In the genomic region with DNA sequence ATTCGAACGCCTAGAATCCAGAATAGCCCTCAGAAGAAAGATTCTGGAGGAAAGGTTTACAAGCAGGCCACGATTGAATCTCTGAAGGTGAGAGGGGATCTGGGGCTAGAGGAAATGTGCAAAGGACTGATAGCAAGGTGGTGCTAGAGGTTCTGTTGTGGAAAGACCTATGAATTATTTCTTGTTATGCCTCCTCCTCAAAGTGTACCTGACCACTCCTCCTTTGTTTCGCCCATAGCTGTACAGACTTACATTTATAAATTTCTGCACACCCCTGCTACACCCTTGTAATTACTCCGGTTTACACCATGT, we compare ENCODE assay signal across 1 cellular context.
TF ChIP-seq lines count a peak whose summit lies in the region.

No MANE protein-coding gene starts in this region.

TF ChIP-seq in K562, 482 proteins besides CTCF, POLR2A, EP300 and RAD21 (continued from another document and continues in another):
- TF ChIP-seq NCOA1 (IDR thresholded peaks at IDR 0.05; ENCODE audit: low read depth) (peak; percentile 25; the same call in 1 of the 2 replicates), ZNF431 (CRISPR knock-in tag; IDR thresholded peaks at IDR 0.05) (no peak), SMARCC2 (IDR thresholded peaks at IDR 0.05; ENCODE audit: low read depth) (no peak), RBM34 (IDR thresholded peaks at IDR 0.05; ENCODE audit: borderline replicate concordance, insufficient read depth, low read length) (no peak), ELF4 (CRISPR knock-in tag; IDR thresholded peaks at IDR 0.05) (no peak), EHMT2 (IDR thresholded peaks at IDR 0.05) (no peak), HDAC1 (IDR thresholded peaks at IDR 0.05) (peak in 1 of 2 experiments; percentile 67; a peak in 2 of 4 replicates), ZNF311 (CRISPR knock-in tag; IDR thresholded peaks at IDR 0.05) (no peak), RFX1 (IDR thresholded peaks at IDR 0.05) (no peak), ZBTB1 (CRISPR knock-in tag; IDR thresholded peaks at IDR 0.05; ENCODE audit: borderline replicate concordance, low read depth) (no peak), POU5F1 (IDR thresholded peaks at IDR 0.05; ENCODE audit: borderline replicate concordance, low read depth, low read length, partially characterized antibody) (no peak), SMAD3 (CRISPR knock-in tag; conservative IDR thresholded peaks at IDR 0.05) (no peak), NCOA6 (IDR thresholded peaks at IDR 0.05) (no peak), SRSF9 (IDR thresholded peaks at IDR 0.05; ENCODE audit: borderline replicate concordance, low read depth, low read length) (no peak), KDM5B (IDR thresholded peaks at IDR 0.05; ENCODE audit: insufficient replicate concordance, low read depth, low read length) (no peak), KAT8 (IDR thresholded peaks at IDR 0.05; ENCODE audit: low read depth) (no peak), BMI1 (IDR thresholded peaks at IDR 0.05; ENCODE audit: low read length) (no peak), NR1H2 (CRISPR knock-in tag; IDR thresholded peaks at IDR 0.05) (no peak), YBX1 (IDR thresholded peaks at IDR 0.05) (no peak), SAFB (IDR thresholded peaks at IDR 0.05; ENCODE audit: borderline replicate concordance, low read depth, low read length) (no peak), ZNF174 (CRISPR knock-in tag; IDR thresholded peaks at IDR 0.05) (no peak), CBFA2T3 (IDR thresholded peaks at IDR 0.05) (peak; percentile 88), NFIC (IDR thresholded peaks at IDR 0.05) (no peak), ZNF253 (CRISPR knock-in tag; conservative IDR thresholded peaks at IDR 0.05) (no peak), ZNF23 (CRISPR knock-in tag; IDR thresholded peaks at IDR 0.05) (no peak), TAF7 (tag; IDR thresholded peaks at IDR 0.05) (no peak), ZNF41 (CRISPR knock-in tag; conservative IDR thresholded peaks at IDR 0.05) (no peak), TOE1 (IDR thresholded peaks at IDR 0.05; ENCODE audit: borderline replicate concordance) (no peak), TOE1 (CRISPR knock-in tag; IDR thresholded peaks at IDR 0.05; ENCODE audit: borderline replicate concordance, low read depth) (no peak), STAT5B (CRISPR knock-in tag; IDR thresholded peaks at IDR 0.05) (no peak), NR2C2 (CRISPR knock-in tag; IDR thresholded peaks at IDR 0.05) (no peak), NR2C2 (tag; IDR thresholded peaks at IDR 0.05) (no peak), SMARCB1 (IDR thresholded peaks at IDR 0.05; ENCODE audit: insufficient read length, low read depth) (no peak)
- TF ChIP-seq, protein P1, sequence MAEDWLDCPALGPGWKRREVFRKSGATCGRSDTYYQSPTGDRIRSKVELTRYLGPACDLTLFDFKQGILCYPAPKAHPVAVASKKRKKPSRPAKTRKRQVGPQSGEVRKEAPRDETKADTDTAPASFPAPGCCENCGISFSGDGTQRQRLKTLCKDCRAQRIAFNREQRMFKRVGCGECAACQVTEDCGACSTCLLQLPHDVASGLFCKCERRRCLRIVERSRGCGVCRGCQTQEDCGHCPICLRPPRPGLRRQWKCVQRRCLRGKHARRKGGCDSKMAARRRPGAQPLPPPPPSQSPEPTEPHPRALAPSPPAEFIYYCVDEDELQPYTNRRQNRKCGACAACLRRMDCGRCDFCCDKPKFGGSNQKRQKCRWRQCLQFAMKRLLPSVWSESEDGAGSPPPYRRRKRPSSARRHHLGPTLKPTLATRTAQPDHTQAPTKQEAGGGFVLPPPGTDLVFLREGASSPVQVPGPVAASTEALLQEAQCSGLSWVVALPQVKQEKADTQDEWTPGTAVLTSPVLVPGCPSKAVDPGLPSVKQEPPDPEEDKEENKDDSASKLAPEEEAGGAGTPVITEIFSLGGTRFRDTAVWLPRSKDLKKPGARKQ (CRISPR knock-in tag; IDR thresholded peaks at IDR 0.05): no peak
- TF ChIP-seq, protein P2, sequence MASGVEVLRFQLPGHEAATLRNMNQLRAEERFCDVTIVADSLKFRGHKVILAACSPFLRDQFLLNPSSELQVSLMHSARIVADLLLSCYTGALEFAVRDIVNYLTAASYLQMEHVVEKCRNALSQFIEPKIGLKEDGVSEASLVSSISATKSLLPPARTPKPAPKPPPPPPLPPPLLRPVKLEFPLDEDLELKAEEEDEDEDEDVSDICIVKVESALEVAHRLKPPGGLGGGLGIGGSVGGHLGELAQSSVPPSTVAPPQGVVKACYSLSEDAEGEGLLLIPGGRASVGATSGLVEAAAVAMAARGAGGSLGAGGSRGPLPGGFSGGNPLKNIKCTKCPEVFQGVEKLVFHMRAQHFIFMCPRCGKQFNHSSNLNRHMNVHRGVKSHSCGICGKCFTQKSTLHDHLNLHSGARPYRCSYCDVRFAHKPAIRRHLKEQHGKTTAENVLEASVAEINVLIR (CRISPR knock-in tag; IDR thresholded peaks at IDR 0.05): no peak
- TF ChIP-seq, protein P3, sequence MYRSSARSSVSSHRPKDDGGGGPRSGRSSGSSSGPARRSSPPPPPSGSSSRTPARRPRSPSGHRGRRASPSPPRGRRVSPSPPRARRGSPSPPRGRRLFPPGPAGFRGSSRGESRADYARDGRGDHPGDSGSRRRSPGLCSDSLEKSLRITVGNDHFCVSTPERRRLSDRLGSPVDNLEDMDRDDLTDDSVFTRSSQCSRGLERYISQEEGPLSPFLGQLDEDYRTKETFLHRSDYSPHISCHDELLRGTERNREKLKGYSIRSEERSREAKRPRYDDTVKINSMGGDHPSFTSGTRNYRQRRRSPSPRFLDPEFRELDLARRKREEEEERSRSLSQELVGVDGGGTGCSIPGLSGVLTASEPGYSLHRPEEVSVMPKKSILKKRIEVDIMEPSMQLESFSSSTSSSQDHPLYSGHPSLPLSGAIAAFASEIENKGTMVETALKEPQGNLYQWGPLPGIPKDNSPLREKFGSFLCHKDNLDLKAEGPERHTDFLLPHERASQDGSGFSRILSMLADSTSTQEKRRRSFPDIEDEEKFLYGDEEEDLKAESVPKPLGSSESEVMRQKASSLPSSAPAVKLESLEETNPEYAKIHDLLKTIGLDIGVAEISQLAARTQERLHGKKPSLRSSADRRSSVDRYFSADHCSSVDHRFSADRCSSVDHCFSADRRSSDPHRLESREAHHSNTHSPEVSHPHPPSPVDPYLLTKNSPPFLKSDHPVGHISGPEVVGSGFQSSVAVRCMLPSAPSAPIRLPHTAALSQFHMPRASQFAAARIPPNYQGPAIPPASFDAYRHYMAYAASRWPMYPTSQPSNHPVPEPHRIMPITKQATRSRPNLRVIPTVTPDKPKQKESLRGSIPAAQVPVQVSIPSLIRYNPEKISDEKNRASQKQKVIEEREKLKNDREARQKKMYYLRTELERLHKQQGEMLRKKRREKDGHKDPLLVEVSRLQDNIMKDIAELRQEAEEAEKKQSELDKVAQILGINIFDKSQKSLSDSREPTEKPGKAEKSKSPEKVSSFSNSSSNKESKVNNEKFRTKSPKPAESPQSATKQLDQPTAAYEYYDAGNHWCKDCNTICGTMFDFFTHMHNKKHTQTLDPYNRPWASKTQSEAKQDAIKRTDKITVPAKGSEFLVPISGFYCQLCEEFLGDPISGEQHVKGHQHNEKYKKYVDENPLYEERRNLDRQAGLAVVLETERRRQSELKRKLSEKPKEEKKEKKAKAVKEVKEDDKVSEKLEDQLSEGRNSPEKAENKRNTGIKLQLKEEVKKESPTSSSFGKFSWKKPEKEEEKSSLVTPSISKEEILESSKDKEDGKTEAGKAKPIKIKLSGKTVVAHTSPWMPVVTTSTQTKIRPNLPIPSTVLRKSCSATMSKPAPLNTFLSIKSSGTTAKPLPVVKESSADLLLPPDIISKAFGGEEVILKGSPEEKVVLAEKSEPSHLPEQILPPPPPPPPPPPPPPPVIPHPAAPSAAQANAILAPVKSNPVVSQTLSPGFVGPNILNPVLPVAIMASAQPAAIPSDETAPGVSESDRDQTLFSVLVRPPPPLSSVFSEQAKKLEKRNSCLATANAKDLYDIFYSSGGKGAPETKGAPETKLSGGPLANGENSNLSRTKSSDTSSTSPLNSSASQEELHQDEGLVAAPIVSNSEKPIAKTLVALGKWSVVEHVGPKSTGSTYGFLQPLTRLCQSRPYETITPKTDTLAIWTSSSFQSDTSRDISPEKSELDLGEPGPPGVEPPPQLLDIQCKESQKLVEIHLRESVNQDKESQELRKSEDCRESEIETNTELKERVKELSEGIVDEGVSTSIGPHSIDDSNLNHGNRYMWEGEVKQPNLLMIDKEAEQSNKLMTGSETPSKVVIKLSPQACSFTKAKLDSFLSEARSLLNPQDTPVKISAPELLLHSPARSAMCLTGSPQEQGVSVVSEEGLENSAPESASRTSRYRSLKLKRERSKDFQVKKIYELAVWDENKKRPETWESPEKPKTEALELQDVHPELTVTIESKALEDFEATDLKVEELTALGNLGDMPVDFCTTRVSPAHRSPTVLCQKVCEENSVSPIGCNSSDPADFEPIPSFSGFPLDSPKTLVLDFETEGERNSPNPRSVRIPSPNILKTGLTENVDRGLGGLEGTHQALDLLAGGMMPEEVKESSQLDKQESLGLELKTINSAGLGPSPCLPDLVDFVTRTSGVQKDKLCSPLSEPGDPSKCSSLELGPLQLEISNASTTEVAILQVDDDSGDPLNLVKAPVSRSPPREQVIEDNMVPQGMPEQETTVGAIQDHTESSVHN (IDR thresholded peaks at IDR 0.05; ENCODE audit: borderline replicate concordance in 1 of 2, low read depth in 1 of 2): no peak
- TF ChIP-seq, protein P4, sequence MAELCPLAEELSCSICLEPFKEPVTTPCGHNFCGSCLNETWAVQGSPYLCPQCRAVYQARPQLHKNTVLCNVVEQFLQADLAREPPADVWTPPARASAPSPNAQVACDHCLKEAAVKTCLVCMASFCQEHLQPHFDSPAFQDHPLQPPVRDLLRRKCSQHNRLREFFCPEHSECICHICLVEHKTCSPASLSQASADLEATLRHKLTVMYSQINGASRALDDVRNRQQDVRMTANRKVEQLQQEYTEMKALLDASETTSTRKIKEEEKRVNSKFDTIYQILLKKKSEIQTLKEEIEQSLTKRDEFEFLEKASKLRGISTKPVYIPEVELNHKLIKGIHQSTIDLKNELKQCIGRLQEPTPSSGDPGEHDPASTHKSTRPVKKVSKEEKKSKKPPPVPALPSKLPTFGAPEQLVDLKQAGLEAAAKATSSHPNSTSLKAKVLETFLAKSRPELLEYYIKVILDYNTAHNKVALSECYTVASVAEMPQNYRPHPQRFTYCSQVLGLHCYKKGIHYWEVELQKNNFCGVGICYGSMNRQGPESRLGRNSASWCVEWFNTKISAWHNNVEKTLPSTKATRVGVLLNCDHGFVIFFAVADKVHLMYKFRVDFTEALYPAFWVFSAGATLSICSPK (IDR thresholded peaks at IDR 0.05; ENCODE audit: borderline replicate concordance): no peak
- TF ChIP-seq, protein P5, sequence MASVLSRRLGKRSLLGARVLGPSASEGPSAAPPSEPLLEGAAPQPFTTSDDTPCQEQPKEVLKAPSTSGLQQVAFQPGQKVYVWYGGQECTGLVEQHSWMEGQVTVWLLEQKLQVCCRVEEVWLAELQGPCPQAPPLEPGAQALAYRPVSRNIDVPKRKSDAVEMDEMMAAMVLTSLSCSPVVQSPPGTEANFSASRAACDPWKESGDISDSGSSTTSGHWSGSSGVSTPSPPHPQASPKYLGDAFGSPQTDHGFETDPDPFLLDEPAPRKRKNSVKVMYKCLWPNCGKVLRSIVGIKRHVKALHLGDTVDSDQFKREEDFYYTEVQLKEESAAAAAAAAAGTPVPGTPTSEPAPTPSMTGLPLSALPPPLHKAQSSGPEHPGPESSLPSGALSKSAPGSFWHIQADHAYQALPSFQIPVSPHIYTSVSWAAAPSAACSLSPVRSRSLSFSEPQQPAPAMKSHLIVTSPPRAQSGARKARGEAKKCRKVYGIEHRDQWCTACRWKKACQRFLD (CRISPR knock-in tag; IDR thresholded peaks at IDR 0.05): no peak
- TF ChIP-seq, protein P6, sequence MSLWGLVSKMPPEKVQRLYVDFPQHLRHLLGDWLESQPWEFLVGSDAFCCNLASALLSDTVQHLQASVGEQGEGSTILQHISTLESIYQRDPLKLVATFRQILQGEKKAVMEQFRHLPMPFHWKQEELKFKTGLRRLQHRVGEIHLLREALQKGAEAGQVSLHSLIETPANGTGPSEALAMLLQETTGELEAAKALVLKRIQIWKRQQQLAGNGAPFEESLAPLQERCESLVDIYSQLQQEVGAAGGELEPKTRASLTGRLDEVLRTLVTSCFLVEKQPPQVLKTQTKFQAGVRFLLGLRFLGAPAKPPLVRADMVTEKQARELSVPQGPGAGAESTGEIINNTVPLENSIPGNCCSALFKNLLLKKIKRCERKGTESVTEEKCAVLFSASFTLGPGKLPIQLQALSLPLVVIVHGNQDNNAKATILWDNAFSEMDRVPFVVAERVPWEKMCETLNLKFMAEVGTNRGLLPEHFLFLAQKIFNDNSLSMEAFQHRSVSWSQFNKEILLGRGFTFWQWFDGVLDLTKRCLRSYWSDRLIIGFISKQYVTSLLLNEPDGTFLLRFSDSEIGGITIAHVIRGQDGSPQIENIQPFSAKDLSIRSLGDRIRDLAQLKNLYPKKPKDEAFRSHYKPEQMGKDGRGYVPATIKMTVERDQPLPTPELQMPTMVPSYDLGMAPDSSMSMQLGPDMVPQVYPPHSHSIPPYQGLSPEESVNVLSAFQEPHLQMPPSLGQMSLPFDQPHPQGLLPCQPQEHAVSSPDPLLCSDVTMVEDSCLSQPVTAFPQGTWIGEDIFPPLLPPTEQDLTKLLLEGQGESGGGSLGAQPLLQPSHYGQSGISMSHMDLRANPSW (CRISPR knock-in tag; IDR thresholded peaks at IDR 0.05): no peak
- TF ChIP-seq, protein P7, sequence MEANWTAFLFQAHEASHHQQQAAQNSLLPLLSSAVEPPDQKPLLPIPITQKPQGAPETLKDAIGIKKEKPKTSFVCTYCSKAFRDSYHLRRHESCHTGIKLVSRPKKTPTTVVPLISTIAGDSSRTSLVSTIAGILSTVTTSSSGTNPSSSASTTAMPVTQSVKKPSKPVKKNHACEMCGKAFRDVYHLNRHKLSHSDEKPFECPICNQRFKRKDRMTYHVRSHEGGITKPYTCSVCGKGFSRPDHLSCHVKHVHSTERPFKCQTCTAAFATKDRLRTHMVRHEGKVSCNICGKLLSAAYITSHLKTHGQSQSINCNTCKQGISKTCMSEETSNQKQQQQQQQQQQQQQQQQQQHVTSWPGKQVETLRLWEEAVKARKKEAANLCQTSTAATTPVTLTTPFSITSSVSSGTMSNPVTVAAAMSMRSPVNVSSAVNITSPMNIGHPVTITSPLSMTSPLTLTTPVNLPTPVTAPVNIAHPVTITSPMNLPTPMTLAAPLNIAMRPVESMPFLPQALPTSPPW (CRISPR knock-in tag; IDR thresholded peaks at IDR 0.05): 0 out of 2 replicates have a peak, but pooled peaks have one; percentile 17
